ENCODE assay signal across 1 cellular context in the genomic region with DNA sequence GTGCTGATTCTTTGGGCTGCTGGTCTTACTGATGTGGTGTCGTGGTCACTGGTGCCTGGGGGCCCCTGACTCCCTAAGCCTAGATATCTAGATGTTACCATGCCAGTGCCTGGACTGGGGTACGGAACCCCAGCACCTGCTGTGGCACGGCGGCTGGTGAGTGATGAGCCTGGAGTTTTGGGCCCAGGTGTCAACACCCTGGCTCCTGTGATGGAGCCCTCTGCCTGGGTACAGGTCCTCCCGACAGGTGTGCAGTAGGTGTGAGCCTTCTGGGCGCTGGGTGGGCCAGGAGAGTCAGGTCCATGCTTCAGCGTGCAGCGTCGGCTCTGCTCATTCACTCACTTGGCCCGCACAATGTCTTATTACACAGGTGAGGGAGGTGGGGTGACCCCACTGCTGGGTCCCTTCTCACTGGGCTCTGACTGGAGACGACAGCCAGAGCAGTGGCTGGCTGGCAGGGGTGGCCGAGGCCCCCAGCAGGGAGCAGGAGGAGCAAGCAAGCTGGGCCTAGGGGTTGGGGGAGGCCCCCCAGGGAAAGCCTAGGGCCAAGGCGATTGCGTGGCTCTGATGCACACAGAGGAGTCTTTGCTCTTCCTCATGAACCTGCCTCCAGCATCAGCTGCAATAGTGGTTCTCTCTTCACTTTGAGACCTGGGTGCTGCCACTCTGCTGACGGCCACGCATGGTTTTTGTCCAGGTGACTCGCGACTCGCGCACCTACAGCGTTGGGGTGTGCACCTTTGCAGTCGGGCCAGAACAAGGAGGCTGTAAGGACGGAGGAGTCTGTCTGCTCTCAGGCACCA.
TF ChIP-seq lines count a peak whose summit lies in the region.

No MANE protein-coding gene starts in this region.

TF ChIP-seq in HepG2, 621 proteins besides CTCF, POLR2A, EP300 and RAD21 (continued from another document):
- TF ChIP-seq, protein P1, sequence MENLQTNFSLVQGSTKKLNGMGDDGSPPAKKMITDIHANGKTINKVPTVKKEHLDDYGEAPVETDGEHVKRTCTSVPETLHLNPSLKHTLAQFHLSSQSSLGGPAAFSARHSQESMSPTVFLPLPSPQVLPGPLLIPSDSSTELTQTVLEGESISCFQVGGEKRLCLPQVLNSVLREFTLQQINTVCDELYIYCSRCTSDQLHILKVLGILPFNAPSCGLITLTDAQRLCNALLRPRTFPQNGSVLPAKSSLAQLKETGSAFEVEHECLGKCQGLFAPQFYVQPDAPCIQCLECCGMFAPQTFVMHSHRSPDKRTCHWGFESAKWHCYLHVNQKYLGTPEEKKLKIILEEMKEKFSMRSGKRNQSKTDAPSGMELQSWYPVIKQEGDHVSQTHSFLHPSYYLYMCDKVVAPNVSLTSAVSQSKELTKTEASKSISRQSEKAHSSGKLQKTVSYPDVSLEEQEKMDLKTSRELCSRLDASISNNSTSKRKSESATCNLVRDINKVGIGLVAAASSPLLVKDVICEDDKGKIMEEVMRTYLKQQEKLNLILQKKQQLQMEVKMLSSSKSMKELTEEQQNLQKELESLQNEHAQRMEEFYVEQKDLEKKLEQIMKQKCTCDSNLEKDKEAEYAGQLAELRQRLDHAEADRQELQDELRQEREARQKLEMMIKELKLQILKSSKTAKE (CRISPR knock-in tag; IDR thresholded peaks at IDR 0.05; ENCODE audit: borderline replicate concordance) = no peak
- TF ChIP-seq, protein P2, sequence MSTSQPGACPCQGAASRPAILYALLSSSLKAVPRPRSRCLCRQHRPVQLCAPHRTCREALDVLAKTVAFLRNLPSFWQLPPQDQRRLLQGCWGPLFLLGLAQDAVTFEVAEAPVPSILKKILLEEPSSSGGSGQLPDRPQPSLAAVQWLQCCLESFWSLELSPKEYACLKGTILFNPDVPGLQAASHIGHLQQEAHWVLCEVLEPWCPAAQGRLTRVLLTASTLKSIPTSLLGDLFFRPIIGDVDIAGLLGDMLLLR (CRISPR knock-in tag; IDR thresholded peaks at IDR 0.05) = no peak
- TF ChIP-seq THYN1 (CRISPR knock-in tag; IDR thresholded peaks at IDR 0.05; ENCODE audit: borderline replicate concordance, low read depth) (no peak), ZNF644 (CRISPR knock-in tag; IDR thresholded peaks at IDR 0.05; ENCODE audit: low read depth) (no peak), CREM (IDR thresholded peaks at IDR 0.05) (no peak), CREM (CRISPR knock-in tag; IDR thresholded peaks at IDR 0.05) (no peak), SALL1 (CRISPR knock-in tag; IDR thresholded peaks at IDR 0.05) (peak; percentile 12; the same call in 1 of the 2 replicates), NFKBIZ (CRISPR knock-in tag; IDR thresholded peaks at IDR 0.05) (no peak), PHF8 (CRISPR knock-in tag; IDR thresholded peaks at IDR 0.05) (no peak), ZNF772 (CRISPR knock-in tag; IDR thresholded peaks at IDR 0.05) (no peak), SIN3A (IDR thresholded peaks at IDR 0.05; ENCODE audit: borderline replicate concordance, low read depth, low read length) (no peak), BHLHE40 (IDR thresholded peaks at IDR 0.05; ENCODE audit: low read length) (no peak), HNRNPK (IDR thresholded peaks at IDR 0.05; ENCODE audit: low read depth, low read length, poor library complexity, severe bottlenecking) (no peak), FOSL2 (CRISPR knock-in tag; IDR thresholded peaks at IDR 0.05) (no peak), TCF12 (IDR thresholded peaks at IDR 0.05) (no peak), TCF12 (CRISPR knock-in tag; IDR thresholded peaks at IDR 0.05) (no peak), AGO2 (optimal IDR thresholded peaks at IDR 0.05; ENCODE audit: low read depth, low read length) (peak; percentile 75)
- TF ChIP-seq, protein P3, sequence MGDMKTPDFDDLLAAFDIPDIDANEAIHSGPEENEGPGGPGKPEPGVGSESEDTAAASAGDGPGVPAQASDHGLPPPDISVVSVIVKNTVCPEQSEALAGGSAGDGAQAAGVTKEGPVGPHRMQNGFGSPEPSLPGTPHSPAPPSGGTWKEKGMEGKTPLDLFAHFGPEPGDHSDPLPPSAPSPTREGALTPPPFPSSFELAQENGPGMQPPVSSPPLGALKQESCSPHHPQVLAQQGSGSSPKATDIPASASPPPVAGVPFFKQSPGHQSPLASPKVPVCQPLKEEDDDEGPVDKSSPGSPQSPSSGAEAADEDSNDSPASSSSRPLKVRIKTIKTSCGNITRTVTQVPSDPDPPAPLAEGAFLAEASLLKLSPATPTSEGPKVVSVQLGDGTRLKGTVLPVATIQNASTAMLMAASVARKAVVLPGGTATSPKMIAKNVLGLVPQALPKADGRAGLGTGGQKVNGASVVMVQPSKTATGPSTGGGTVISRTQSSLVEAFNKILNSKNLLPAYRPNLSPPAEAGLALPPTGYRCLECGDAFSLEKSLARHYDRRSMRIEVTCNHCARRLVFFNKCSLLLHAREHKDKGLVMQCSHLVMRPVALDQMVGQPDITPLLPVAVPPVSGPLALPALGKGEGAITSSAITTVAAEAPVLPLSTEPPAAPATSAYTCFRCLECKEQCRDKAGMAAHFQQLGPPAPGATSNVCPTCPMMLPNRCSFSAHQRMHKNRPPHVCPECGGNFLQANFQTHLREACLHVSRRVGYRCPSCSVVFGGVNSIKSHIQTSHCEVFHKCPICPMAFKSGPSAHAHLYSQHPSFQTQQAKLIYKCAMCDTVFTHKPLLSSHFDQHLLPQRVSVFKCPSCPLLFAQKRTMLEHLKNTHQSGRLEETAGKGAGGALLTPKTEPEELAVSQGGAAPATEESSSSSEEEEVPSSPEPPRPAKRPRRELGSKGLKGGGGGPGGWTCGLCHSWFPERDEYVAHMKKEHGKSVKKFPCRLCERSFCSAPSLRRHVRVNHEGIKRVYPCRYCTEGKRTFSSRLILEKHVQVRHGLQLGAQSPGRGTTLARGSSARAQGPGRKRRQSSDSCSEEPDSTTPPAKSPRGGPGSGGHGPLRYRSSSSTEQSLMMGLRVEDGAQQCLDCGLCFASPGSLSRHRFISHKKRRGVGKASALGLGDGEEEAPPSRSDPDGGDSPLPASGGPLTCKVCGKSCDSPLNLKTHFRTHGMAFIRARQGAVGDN (CRISPR knock-in tag; IDR thresholded peaks at IDR 0.05) = peak; percentile 34; the same call in 1 of the 2 replicates
- TF ChIP-seq, protein P4, sequence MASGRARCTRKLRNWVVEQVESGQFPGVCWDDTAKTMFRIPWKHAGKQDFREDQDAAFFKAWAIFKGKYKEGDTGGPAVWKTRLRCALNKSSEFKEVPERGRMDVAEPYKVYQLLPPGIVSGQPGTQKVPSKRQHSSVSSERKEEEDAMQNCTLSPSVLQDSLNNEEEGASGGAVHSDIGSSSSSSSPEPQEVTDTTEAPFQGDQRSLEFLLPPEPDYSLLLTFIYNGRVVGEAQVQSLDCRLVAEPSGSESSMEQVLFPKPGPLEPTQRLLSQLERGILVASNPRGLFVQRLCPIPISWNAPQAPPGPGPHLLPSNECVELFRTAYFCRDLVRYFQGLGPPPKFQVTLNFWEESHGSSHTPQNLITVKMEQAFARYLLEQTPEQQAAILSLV (CRISPR knock-in tag; IDR thresholded peaks at IDR 0.05; ENCODE audit: borderline replicate concordance) = no peak
- TF ChIP-seq, protein P5, sequence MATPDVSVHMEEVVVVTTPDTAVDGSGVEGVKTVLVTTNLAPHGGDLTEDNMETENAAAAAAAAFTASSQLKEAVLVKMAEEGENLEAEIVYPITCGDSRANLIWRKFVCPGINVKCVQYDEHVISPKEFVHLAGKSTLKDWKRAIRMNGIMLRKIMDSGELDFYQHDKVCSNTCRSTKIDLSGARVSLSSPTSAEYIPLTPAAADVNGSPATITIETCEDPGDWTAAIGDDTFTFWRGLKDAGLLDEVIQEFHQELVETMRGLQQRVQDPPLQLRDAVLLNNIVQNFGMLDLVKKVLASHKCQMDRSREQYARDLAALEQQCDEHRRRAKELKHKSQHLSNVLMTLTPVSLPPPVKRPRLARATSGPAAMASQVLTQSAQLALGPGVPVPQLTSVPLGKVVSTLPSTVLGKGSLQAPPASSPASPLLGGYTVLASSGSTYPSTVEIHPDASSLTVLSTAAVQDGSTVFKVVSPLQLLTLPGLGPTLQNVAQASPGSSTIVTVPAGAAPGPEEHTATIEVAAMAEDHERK (CRISPR knock-in tag; IDR thresholded peaks at IDR 0.05; ENCODE audit: low read depth) = no peak
- TF ChIP-seq, protein P6, sequence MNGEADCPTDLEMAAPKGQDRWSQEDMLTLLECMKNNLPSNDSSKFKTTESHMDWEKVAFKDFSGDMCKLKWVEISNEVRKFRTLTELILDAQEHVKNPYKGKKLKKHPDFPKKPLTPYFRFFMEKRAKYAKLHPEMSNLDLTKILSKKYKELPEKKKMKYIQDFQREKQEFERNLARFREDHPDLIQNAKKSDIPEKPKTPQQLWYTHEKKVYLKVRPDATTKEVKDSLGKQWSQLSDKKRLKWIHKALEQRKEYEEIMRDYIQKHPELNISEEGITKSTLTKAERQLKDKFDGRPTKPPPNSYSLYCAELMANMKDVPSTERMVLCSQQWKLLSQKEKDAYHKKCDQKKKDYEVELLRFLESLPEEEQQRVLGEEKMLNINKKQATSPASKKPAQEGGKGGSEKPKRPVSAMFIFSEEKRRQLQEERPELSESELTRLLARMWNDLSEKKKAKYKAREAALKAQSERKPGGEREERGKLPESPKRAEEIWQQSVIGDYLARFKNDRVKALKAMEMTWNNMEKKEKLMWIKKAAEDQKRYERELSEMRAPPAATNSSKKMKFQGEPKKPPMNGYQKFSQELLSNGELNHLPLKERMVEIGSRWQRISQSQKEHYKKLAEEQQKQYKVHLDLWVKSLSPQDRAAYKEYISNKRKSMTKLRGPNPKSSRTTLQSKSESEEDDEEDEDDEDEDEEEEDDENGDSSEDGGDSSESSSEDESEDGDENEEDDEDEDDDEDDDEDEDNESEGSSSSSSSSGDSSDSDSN (CRISPR knock-in tag; IDR thresholded peaks at IDR 0.05) = no peak
